Comparison of ENCODE assay signal across 13 cellular contexts in genomic region chr17:48294193-48294909, GRCh38.
A peak's percentile ranks its signal among the peaks of the same experiment; 100 is the strongest.
DNase-seq lines count a peak whose midpoint lies in the region; ATAC-seq and TF ChIP-seq lines count a peak whose summit lies in the region.
"Had no signal": no experiment of that assay in that cellular context is flagged by ENCODE, and none has a peak within 500 bp of the region (broad histone marks: within the 10 kb centered on the region; RNA-seq: fewer than 3 reads in every experiment).

No MANE protein-coding gene starts in this region.

- no peaks in the 10 kb centered on the region for H3K27me3 Mint-ChIP-seq in T-helper 1 cell treated with Interleukin-12 subunit alpha and Interleukin-12 subunit beta and Interleukin-4 antibody, amounts not matched to agents 30 μg/mL and 1 μg/mL, for 36 hours (ENCODE audit: low read depth)
- H3K27me3 Mint-ChIP-seq in activated T-helper 17 cell treated with anti-CD3 and anti-CD28 coated beads, Interleukin-2, amount 50 U/mL, for 72 hours, result no peaks in the 10 kb centered on the region
- H3K27me3 Mint-ChIP-seq in natural killer cell (ENCODE audit: low read depth in 2 of 2), result no peaks in the 10 kb centered on the region

- H3K27ac ChIP-seq in ascending aorta, result no peak overlapping the region
- H3K27ac ChIP-seq: pancreas, SK-N-MC had no signal

- ATAC-seq in activated T-helper 17 cell treated with anti-CD3 and anti-CD28 coated beads, Interleukin-2, amount 50 U/mL, for 72 hours (replicated peaks), result peak; percentile 81
- peak in 2 of 3 donors; percentile 39 to 43 for ATAC-seq in natural killer cell
- no peak for ATAC-seq in GM21367 (IDR thresholded peaks at IDR 0.05; ENCODE audit: unreplicated experiment)
- ATAC-seq: pancreas had no signal

- DNase-seq in T-helper 1 cell, result no peak
- peak; percentile 7 for DNase-seq in NAMALWA (ENCODE audit: low spot score)
- no peak for DNase-seq in natural killer cell
- no peak for DNase-seq in effector CD4-positive, alpha-beta T cell
- DNase-seq in ascending aorta (ENCODE audit: low spot score in 2 of 2), result no peak
- DNase-seq: activated CD4-positive, alpha-beta T cell treated with anti-CD3 and anti-CD28 coated beads, Interleukin-2, amount 50 U/mL, for 1 hour; adrenal gland; pancreas; trophoblast cell had no signal

- no peak for TF ChIP-seq CTCF in natural killer cell (IDR thresholded peaks at IDR 0.05)
- no peak for TF ChIP-seq CTCF in ascending aorta (IDR thresholded peaks at IDR 0.05)

- peaks cover 3% of the 10 kb centered on the region for H3K27me3 ChIP-seq in ascending aorta

- H3K4me1 Mint-ChIP-seq in T-helper 1 cell treated with Interleukin-12 subunit alpha and Interleukin-12 subunit beta and Interleukin-4 antibody, amounts not matched to agents 30 μg/mL and 1 μg/mL, for 36 hours (ENCODE audit: low read depth), result peaks cover 35% of the 10 kb centered on the region
- H3K4me1 Mint-ChIP-seq in activated T-helper 17 cell treated with anti-CD3 and anti-CD28 coated beads, Interleukin-2, amount 50 U/mL, for 72 hours, result peaks cover 37% of the 10 kb centered on the region
- peaks cover 45 to 51% of the 10 kb centered on the region in 2 donors for H3K4me1 Mint-ChIP-seq in natural killer cell

- H3K27ac Mint-ChIP-seq in T-helper 1 cell treated with Interleukin-12 subunit alpha and Interleukin-12 subunit beta and Interleukin-4 antibody, amounts not matched to agents 30 μg/mL and 1 μg/mL, for 36 hours, result peak overlapping the region; percentile 83
- H3K27ac Mint-ChIP-seq in activated T-helper 17 cell treated with anti-CD3 and anti-CD28 coated beads, Interleukin-2, amount 50 U/mL, for 72 hours, result peak overlapping the region; percentile 88
- peak overlapping the region; percentile 92 to 94 for H3K27ac Mint-ChIP-seq in natural killer cell

- H3K9me3 Mint-ChIP-seq in T-helper 1 cell treated with Interleukin-12 subunit alpha and Interleukin-12 subunit beta and Interleukin-4 antibody, amounts not matched to agents 30 μg/mL and 1 μg/mL, for 36 hours, result no peaks in the 10 kb centered on the region
- no peaks in the 10 kb centered on the region for H3K9me3 Mint-ChIP-seq in activated T-helper 17 cell treated with anti-CD3 and anti-CD28 coated beads, Interleukin-2, amount 50 U/mL, for 72 hours
- no peaks in the 10 kb centered on the region for H3K9me3 Mint-ChIP-seq in natural killer cell

- H3K36me3 ChIP-seq in ascending aorta, result no peaks in the 10 kb centered on the region
- H3K36me3 ChIP-seq: adrenal gland, pancreas had no signal

- peak overlapping the region; percentile 67 for H3K4me3 Mint-ChIP-seq in T-helper 1 cell treated with Interleukin-12 subunit alpha and Interleukin-12 subunit beta and Interleukin-4 antibody, amounts not matched to agents 30 μg/mL and 1 μg/mL, for 36 hours
- H3K4me3 Mint-ChIP-seq in activated T-helper 17 cell treated with anti-CD3 and anti-CD28 coated beads, Interleukin-2, amount 50 U/mL, for 72 hours, result peak overlapping the region; percentile 84
- H3K4me3 Mint-ChIP-seq in natural killer cell, result peak overlapping the region; percentile 86

- intact Hi-C loops in natural killer cell (cut with micrococcal nuclease) (no loop called here), ascending aorta (cut with DNase I) (no loop called here)

- H3K9me3 ChIP-seq in ascending aorta, result no peaks in the 10 kb centered on the region
- H3K9me3 ChIP-seq: adrenal gland, pancreas had no signal

- no peak overlapping the region for H3K4me3 ChIP-seq in ascending aorta
- H3K4me3 ChIP-seq: pancreas, SK-N-MC had no signal

- peaks cover 9% of the 10 kb centered on the region for H3K36me3 Mint-ChIP-seq in T-helper 1 cell treated with Interleukin-12 subunit alpha and Interleukin-12 subunit beta and Interleukin-4 antibody, amounts not matched to agents 30 μg/mL and 1 μg/mL, for 36 hours (ENCODE audit: low read depth)
- peaks cover 9% of the 10 kb centered on the region for H3K36me3 Mint-ChIP-seq in activated T-helper 17 cell treated with anti-CD3 and anti-CD28 coated beads, Interleukin-2, amount 50 U/mL, for 72 hours (ENCODE audit: low read depth)
- no peaks in the 10 kb centered on the region for H3K36me3 Mint-ChIP-seq in natural killer cell

- no peaks in the 10 kb centered on the region for H3K4me1 ChIP-seq in ascending aorta
- H3K4me1 ChIP-seq: adrenal gland, pancreas had no signal
